8 cellular contexts compared by ENCODE assay signal in the genomic region with DNA sequence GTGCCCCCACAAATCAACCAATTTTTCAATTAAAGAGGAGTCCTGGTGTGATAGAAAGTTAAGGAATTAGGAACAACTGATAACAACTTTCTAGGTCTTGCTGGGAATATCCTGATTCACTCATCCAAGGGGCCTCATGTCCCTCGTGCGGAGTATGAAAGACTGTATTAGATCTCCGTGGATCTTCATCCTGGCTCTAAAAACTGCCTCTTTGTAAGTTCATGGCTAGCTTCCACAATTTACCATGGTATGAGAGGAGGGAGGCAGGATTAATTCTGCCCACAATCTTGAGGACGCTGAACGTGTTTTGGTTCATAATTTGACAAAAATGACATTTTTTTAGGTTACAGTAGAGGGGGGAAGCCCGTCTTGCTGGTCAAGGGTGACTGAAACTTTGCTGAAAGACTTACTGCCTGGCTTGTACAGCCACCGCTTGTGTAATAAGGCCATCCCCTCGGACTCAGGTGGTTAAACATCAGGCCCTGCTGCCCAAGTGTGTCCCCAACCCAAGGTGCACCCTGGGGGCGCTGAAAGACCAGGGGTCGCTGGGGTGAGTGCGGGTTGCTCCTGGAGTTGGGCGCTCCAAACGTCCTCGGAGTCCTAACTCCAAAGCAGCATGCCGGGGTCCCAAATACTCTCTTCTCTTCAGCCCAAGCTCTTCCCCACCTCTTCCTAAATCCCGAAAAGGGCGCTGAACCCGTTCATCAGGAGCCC. TPM values are rescaled to one million over a fixed set of nuclear protein-coding genes. Genes with fewer than 3 reads are reported as not detected.
DNase-seq lines count a peak whose midpoint lies in the region; ATAC-seq and TF ChIP-seq lines count a peak whose summit lies in the region.

No MANE protein-coding gene starts in this region.

- ATAC-seq in lower lobe of right lung = peak; percentile 1 to 13
- ATAC-seq in GM19328 (IDR thresholded peaks at IDR 0.05; ENCODE audit: unreplicated experiment) = no peak
- no peak for ATAC-seq in HG02870 (IDR thresholded peaks at IDR 0.05; ENCODE audit: unreplicated experiment)

- peak; percentile 14 for TF ChIP-seq CTCF in GM10266 (IDR thresholded peaks at IDR 0.05; ENCODE audit: control insufficient read depth, insufficient read depth, low read depth, missing control alignments)
- TF ChIP-seq CTCF in lower lobe of right lung (IDR thresholded peaks at IDR 0.05) = no peak

- peaks cover 8% of the 10 kb centered on the region for H3K4me1 ChIP-seq in lower lobe of right lung
- H3K4me1 ChIP-seq in stomach smooth muscle (ENCODE audit: control insufficient read depth, insufficient read depth, low read length) = peaks cover 5% of the 10 kb centered on the region

- peak overlapping the region; percentile 88 to 91 for H3K9ac ChIP-seq in stomach smooth muscle (ENCODE audit: low read length in 2 of 2)

- H3K27me3 ChIP-seq in lower lobe of right lung (ENCODE audit: low read depth) (no peaks in the 10 kb centered on the region), stomach smooth muscle (ENCODE audit: control insufficient read depth in 1 of 2, insufficient read depth in 2 of 2, low read length in 2 of 2) (no peaks in the 10 kb centered on the region)

- H3K9me3 ChIP-seq in lower lobe of right lung = no peaks in the 10 kb centered on the region
- no peaks in the 10 kb centered on the region for H3K9me3 ChIP-seq in stomach smooth muscle (ENCODE audit: control insufficient read depth in 2 of 2, low read length in 2 of 2)

- H3K27ac ChIP-seq in lower lobe of right lung = peak overlapping the region; percentile 82
- H3K27ac ChIP-seq in stomach smooth muscle (ENCODE audit: low read length) = peak overlapping the region; percentile 80

- H3K36me3 ChIP-seq in lower lobe of right lung = no peaks in the 10 kb centered on the region
- H3K36me3 ChIP-seq in stomach smooth muscle (ENCODE audit: control insufficient read depth in 2 of 2, insufficient read depth in 2 of 2, low read length in 2 of 2) = no peaks in the 10 kb centered on the region

- H3K4me3 ChIP-seq in lower lobe of right lung = peak overlapping the region; percentile 86
- H3K4me3 ChIP-seq in stomach smooth muscle (ENCODE audit: low read length in 2 of 2) = peak overlapping the region; percentile 91

- intact Hi-C loops in lower lobe of right lung (cut with DNase I) = no loop called here

- DNase-seq in GM10266 (ENCODE audit: extremely low spot score) (peak; percentile 36), HT1080 (ENCODE audit: low read depth) (peak; percentile 43), lower lobe of right lung (peak; percentile 50)
- peak; percentile 6 to 9 for DNase-seq in activated CD4-positive, alpha-beta T cell treated with anti-CD3 and anti-CD28 coated beads for 4 hours
- DNase-seq in effector CD8-positive, alpha-beta T cell (lab: John Stamatoyannopoulos, UW) = peak; percentile 12

RNA-seq across cellular contexts. Expression of gene HIBADH, which starts 0.8 kb away (rescaled TPM):
- total RNA-seq in HT1080 (2014; rRNA removed; shearing (Covaris generic)) = 33.4 and 36.8 TPM in 2 replicates
- 84.0 and 91.1 TPM in 2 replicates for polyA plus RNA-seq in HT1080 (2015; cell fraction: cytosol; rRNA removed)
- 46.9 and 48.2 TPM in 2 replicates for polyA plus RNA-seq in HT1080 (2015; cell fraction: nucleus; rRNA removed)
- 27.1 TPM for total RNA-seq in lower lobe of right lung

Comparison
In these comparisons a context has a peak if more than half of its experiments do, and no peak if none do; other contexts are left out.
1. ATAC-seq: peak in lower lobe of right lung (2 of 2); none in GM19328 (single experiment) and HG02870 (single experiment).
2. Peak in every context shown above with its lines, with median percentiles within 50 percentile points of each other: DNase-seq.